In genomic region chr3:129184396-129184656, GRCh38 we compare ENCODE assay signal across 8 cellular contexts. TPM values are rescaled to one million over a fixed set of nuclear protein-coding genes. Genes with fewer than 3 reads are reported as not detected.
DNase-seq lines count a peak whose midpoint lies in the region; ATAC-seq, FAIRE-seq and TF ChIP-seq lines count a peak whose summit lies in the region.

No MANE protein-coding gene starts in this region.

- peaks cover 31% of the 10 kb centered on the region for H4K20me1 ChIP-seq in PC-3 (ENCODE audit: low read length)

- WGBS in lung, 2 donors, result 1 to 6% methylated on average over 5 of the region's 5 CpGs
- 2% methylated on average over 5 of the region's 5 CpGs for WGBS in thyroid gland, 2 donors

- H3K9me2 ChIP-seq in PC-3 (replicated peaks; ENCODE audit: low read length), result no peaks in the 10 kb centered on the region

- H3K27me3 ChIP-seq in BE2C, result no peaks in the 10 kb centered on the region
- H3K27me3 ChIP-seq in PC-3 (ENCODE audit: low read length), result no peaks in the 10 kb centered on the region
- H3K27me3 ChIP-seq in lung (ENCODE audit: control insufficient read depth, insufficient read depth), result no peaks in the 10 kb centered on the region
- H3K27me3 ChIP-seq in thyroid gland, result no peaks in the 10 kb centered on the region

- peak overlapping the region; percentile 100 for H3K9ac ChIP-seq in PC-3 (ENCODE audit: low read length)

- H3K4me1 ChIP-seq in BE2C, result no peaks in the 10 kb centered on the region
- H3K4me1 ChIP-seq in PC-3 (ENCODE audit: insufficient read depth, low read length), result peaks cover 28% of the 10 kb centered on the region
- H3K4me1 ChIP-seq in lung (ENCODE audit: control insufficient read depth in 2 of 2, insufficient read depth in 2 of 2, low read length in 2 of 2), result peaks cover 0 to 3% of the 10 kb centered on the region in 2 donors
- H3K4me1 ChIP-seq in thyroid gland, result peaks cover 27 to 31% of the 10 kb centered on the region in 2 donors

- TF ChIP-seq CTCF in BE2C (IDR thresholded peaks at IDR 0.05; ENCODE audit: low read depth, low read length), result no peak
- TF ChIP-seq CTCF in PC-3 (conservative IDR thresholded peaks at IDR 0.05; ENCODE audit: low read depth, low read length), result no peak
- peak; percentile 10 for TF ChIP-seq CTCF in chondrocyte (IDR thresholded peaks at IDR 0.05)
- TF ChIP-seq CTCF in lung (IDR thresholded peaks at IDR 0.05; ENCODE audit: control extremely low read depth, extremely low read depth), result no peak
- no peak for TF ChIP-seq CTCF in thyroid gland (IDR thresholded peaks at IDR 0.05)

- H3K4me3 Mint-ChIP-seq in chondrocyte (ENCODE audit: unreplicated experiment), result peak overlapping the region; percentile 92

- H3K4me1 Mint-ChIP-seq in chondrocyte (ENCODE audit: low read depth), result peaks cover 36% of the 10 kb centered on the region

- no peaks in the 10 kb centered on the region for H3F3A ChIP-seq in PC-3 (ENCODE audit: low read length, unreplicated experiment)

- H3K79me2 ChIP-seq in PC-3 (ENCODE audit: low read length), result peaks cover 70% of the 10 kb centered on the region

- ATAC-seq in GM21529 (IDR thresholded peaks at IDR 0.05; ENCODE audit: unreplicated experiment), result peak; percentile 4
- ATAC-seq in PC-3, result no peak
- no peak for ATAC-seq in lung (ENCODE audit: insufficient read depth, low FRiP score)

- POLR2A ChIA-PET in PC-3 (lab: Charles Lee; ENCODE audit: unreplicated experiment), result interaction anchor here (0.6 kb wide), 1 partner anchor 454 kb away, joined by 5 read pairs; no protein-coding TSS in a partner anchor

- H3K4me2 ChIP-seq in PC-3 (ENCODE audit: low read length), result peak overlapping the region; percentile 99

- CTCF ChIA-PET in PC-3 (lab: Charles Lee), result no interaction called here

- TF ChIP-seq POLR2A in thyroid gland (IDR thresholded peaks at IDR 0.05) (no peak), H54 (IDR thresholded peaks at IDR 0.05; ENCODE audit: low read depth, low read length) (no peak)

- no peaks in the 10 kb centered on the region for H3K9me3 Mint-ChIP-seq in chondrocyte (ENCODE audit: low read depth)

- H3K36me3 Mint-ChIP-seq in chondrocyte (ENCODE audit: low read depth), result peaks cover under 1% of the 10 kb centered on the region

- peaks cover 30% of the 10 kb centered on the region for H3K36me3 ChIP-seq in BE2C
- peaks cover 14% of the 10 kb centered on the region for H3K36me3 ChIP-seq in PC-3 (ENCODE audit: low read depth, low read length)
- no peaks in the 10 kb centered on the region for H3K36me3 ChIP-seq in lung (ENCODE audit: control insufficient read depth in 2 of 2, insufficient read depth in 2 of 2, low read length in 2 of 2)
- H3K36me3 ChIP-seq in thyroid gland, result no peaks in the 10 kb centered on the region

- H3K27ac Mint-ChIP-seq in chondrocyte (ENCODE audit: unreplicated experiment), result peak overlapping the region; percentile 96

- DNase-seq in BE2C (peak; percentile 34), PC-3 (no peak), chondrocyte (ENCODE audit: low spot score) (no peak), lung (ENCODE audit: low spot score) (no peak), thyroid gland (peak; percentile 15 to 33), midbrain (lab: John Stamatoyannopoulos, UW) (no peak), H54 (ENCODE audit: insufficient read length, low spot score) (no peak)

- H3K9me3 ChIP-seq in BE2C (no peaks in the 10 kb centered on the region), PC-3 (ENCODE audit: low read length) (no peaks in the 10 kb centered on the region), lung (ENCODE audit: control insufficient read depth in 2 of 2, insufficient read depth in 1 of 2, low read length in 1 of 2) (no peaks in the 10 kb centered on the region), thyroid gland (no peaks in the 10 kb centered on the region)

- TSS peak; percentile 92 for BruUV-seq in PC-3 (replicated peaks; lab: Mats Ljungman, UMichigan)

- H3K27me3 Mint-ChIP-seq in chondrocyte (ENCODE audit: low read depth), result no peaks in the 10 kb centered on the region

- intact Hi-C loops in PC-3 (cut with micrococcal nuclease) (loop anchor here (1.0 to 5.0 kb wide), 2 partner anchors 27 to 43 kb away; no protein-coding TSS in a partner anchor), thyroid gland (cut with DNase I) (no loop called here)

- H3K27ac ChIP-seq in PC-3 (ENCODE audit: low read length) (peak overlapping the region; percentile 90), lung (ENCODE audit: low read depth in 1 of 2, low read length in 1 of 2) (peak overlapping the region; percentile 94 to 98), thyroid gland (peak overlapping the region; percentile 91 to 99 (median 99))

- H3K4me3 ChIP-seq in BE2C (ENCODE audit: low read depth, low read length), result peak overlapping the region; percentile 95
- peak overlapping the region; percentile 84 for H3K4me3 ChIP-seq in PC-3 (ENCODE audit: low read length)
- peak overlapping the region; percentile 41 for H3K4me3 ChIP-seq in lung
- peak overlapping the region; percentile 9 to 91 (median 88) for H3K4me3 ChIP-seq in thyroid gland (replicated peaks in 1 of 3)

- H2AFZ ChIP-seq in PC-3 (ENCODE audit: low read length), result peak overlapping the region; percentile 61; the same call in 1 of the 2 replicates

- no peak for FAIRE-seq in H54 (lab: Jason Lieb, UNC)

RNA-seq across cellular contexts. Expression of gene CNBP, which starts 0.6 kb away (rescaled TPM):
- 597 TPM for polyA plus RNA-seq in BE2C (2012; ENCODE audit: insufficient read depth, insufficient read length, low read depth)
- total RNA-seq in PC-3 (2014; rRNA removed), result 220 and 267 TPM in 2 replicates
- total RNA-seq in chondrocyte, result 130 to 158 TPM (median 138 TPM) in 3 replicates
- 100 to 1,000 TPM; 292 to 390 TPM for total RNA-seq in lung
- polyA plus RNA-seq in lung, result 100 to 1,000 TPM; 324 to 330 TPM
- 100 to 1,000 TPM; 390 to 480 (median 421) TPM for total RNA-seq in thyroid gland

RNA-seq across cellular contexts. Expression of gene ISY1, which starts 23.5 kb away (rescaled TPM):
- polyA plus RNA-seq in BE2C (2012; ENCODE audit: insufficient read depth, insufficient read length, low read depth), result 95.0 TPM
- total RNA-seq in PC-3 (2014; rRNA removed) (17.1 and 18.1 TPM in 2 replicates), chondrocyte (31.3 to 44.7 TPM (median 31.9 TPM) in 3 replicates), lung (10 to 100 TPM; 24.5 to 28.4 TPM), thyroid gland (10 to 100 TPM; 15.8 to 31.8 (median 20.2) TPM)
- polyA plus RNA-seq in lung, result 10 to 100 TPM; 23.1 to 39.6 TPM

Comparison
In these comparisons a context has a peak if more than half of its experiments do, and no peak if none do; other contexts are left out.
1. DNase-seq: peak in BE2C (single experiment) and thyroid gland (2 of 2); none in PC-3 (single experiment), chondrocyte (single experiment), lung (single experiment), midbrain (single experiment) and H54 (single experiment).
2. H3K4me3 ChIP-seq: peak in every context shown above with its lines; median percentile 95 in BE2C; 88 in thyroid gland; 84 in PC-3; 41 in lung.
3. Peak in every context shown above with its lines, with median percentiles within 50 percentile points of each other: H3K27ac ChIP-seq.